In the genomic region with DNA sequence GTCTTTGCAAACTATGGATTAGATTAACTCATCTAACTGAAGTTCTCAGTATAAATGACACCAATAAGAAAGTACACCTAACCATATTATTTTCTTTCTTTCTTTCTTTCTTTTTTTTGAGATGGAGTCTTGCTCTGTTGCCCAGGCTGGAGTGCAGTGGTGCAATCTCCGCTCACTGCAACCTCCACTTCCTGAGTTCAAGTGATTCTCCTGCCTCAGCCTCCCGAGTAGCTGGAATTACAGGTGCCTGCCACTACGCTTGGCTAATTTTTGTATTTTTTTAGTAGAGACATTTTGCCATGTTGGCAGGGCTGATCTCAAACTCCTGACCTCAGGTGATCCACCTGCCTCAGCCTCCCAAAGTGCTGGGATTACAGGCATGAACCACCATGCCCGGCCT, we compare ENCODE assay signal across 9 cellular contexts. TPM values are rescaled to one million over a fixed set of nuclear protein-coding genes. Genes with fewer than 3 reads are reported as not detected.
DNase-seq lines count a peak whose midpoint lies in the region; ATAC-seq and TF ChIP-seq lines count a peak whose summit lies in the region.
"Not testable (repeated sequence)": the region's sequence is repeated elsewhere in the genome, so short reads cannot be mapped to it uniquely, and the experiment has no call there.
"Had no signal": no experiment of that assay in that cellular context is flagged by ENCODE, and none has a peak within 500 bp of the region (broad histone marks: within the 10 kb centered on the region; RNA-seq: fewer than 3 reads in every experiment).

No MANE protein-coding gene starts in this region.

- H3K4me3 Mint-ChIP-seq in CD8-positive, alpha-beta T cell; T-helper 17 cell; memory B cell: not testable (repeated sequence)

- H3K4me1 Mint-ChIP-seq in CD8-positive, alpha-beta T cell (ENCODE audit: low read depth) = peaks cover 37% of the 10 kb centered on the region
- peaks cover 35% of the 10 kb centered on the region for H3K4me1 Mint-ChIP-seq in T-helper 17 cell
- peaks cover 21% of the 10 kb centered on the region for H3K4me1 Mint-ChIP-seq in memory B cell

- 62 to 76% (median 67%) methylated on average over 4 of the region's 4 CpGs for WGBS in heart left ventricle, 4 donors
- WGBS in psoas muscle, 3 donors = 73 to 84% (median 79%) methylated on average over 4 of the region's 4 CpGs

- H3K27ac ChIP-seq in CD8-positive, alpha-beta T cell (ENCODE audit: low read depth, low read length) = not testable (repeated sequence)
- H3K27ac ChIP-seq in heart left ventricle (peak overlapping the region in 8 of 12 donors; percentile 12 to 88 (median 36)), right atrium auricular region (peak overlapping the region; percentile 56 to 91), psoas muscle (peak overlapping the region; percentile 72)

- peaks cover 35% of the 10 kb centered on the region for H3K4me1 ChIP-seq in CD8-positive, alpha-beta T cell (ENCODE audit: insufficient read depth, low read length)
- H3K4me1 ChIP-seq in heart left ventricle (peaks cover 0 to 27% (median 3%) of the 10 kb centered on the region in 12 donors), right atrium auricular region (peaks cover 0 to 20% of the 10 kb centered on the region in 2 donors), psoas muscle (peaks cover 23% of the 10 kb centered on the region)

- not testable (repeated sequence) for H3K27me3 ChIP-seq in CD8-positive, alpha-beta T cell (ENCODE audit: insufficient read depth, low read length); heart left ventricle; right atrium auricular region; psoas muscle (ENCODE audit: insufficient read depth in 3 of 3, low read length in 2 of 3)

- H3K9me3 Mint-ChIP-seq in CD8-positive, alpha-beta T cell; memory B cell: not testable (repeated sequence)

- not testable (repeated sequence) for H3K36me3 ChIP-seq in CD8-positive, alpha-beta T cell (ENCODE audit: insufficient read depth, low read length); psoas muscle (ENCODE audit: insufficient read depth in 1 of 2, low read depth in 1 of 2)
- H3K36me3 ChIP-seq in heart left ventricle (peaks cover 0 to 31% (median 0%) of the 10 kb centered on the region in 9 donors), right atrium auricular region (peaks cover 45% of the 10 kb centered on the region)

- DNase-seq in CD8-positive, alpha-beta T cell; T-helper 17 cell; heart left ventricle; right atrium auricular region (ENCODE audit: low spot score); memory B cell (ENCODE audit: low spot score in 2 of 2); psoas muscle: not testable (repeated sequence)

- not testable (repeated sequence) for H3K27me3 Mint-ChIP-seq in CD8-positive, alpha-beta T cell (ENCODE audit: low read depth); T-helper 17 cell; memory B cell

- not testable (repeated sequence) for H3K36me3 Mint-ChIP-seq in CD8-positive, alpha-beta T cell; T-helper 17 cell (ENCODE audit: low read depth); memory B cell

- not testable (repeated sequence) for TF ChIP-seq POLR2A in heart left ventricle (IDR thresholded peaks at IDR 0.05)

- not testable (repeated sequence) for TF ChIP-seq CTCF in CD8-positive, alpha-beta T cell (IDR thresholded peaks at IDR 0.05); heart left ventricle (IDR thresholded peaks at IDR 0.05); right atrium auricular region (IDR thresholded peaks at IDR 0.05); psoas muscle (IDR thresholded peaks at IDR 0.05)

- not testable (repeated sequence) for H3K9me3 ChIP-seq in CD8-positive, alpha-beta T cell (ENCODE audit: low read length); T-helper 17 cell (ENCODE audit: control insufficient read depth, low read length, poor library complexity, severe bottlenecking); heart left ventricle; right atrium auricular region; psoas muscle

- intact Hi-C loops in CD8-positive, alpha-beta T cell (cut with DNase I, micrococcal nuclease) = loop anchor here in 1 of 2 experiments (5.0 kb wide), 1 partner anchor 141 kb away; no protein-coding TSS in a partner anchor
- intact Hi-C loops in heart left ventricle (cut with DNase I) (loop anchor here in 2 of 10 donors (5.0 to 10.0 kb wide), 2 partner anchors 99 to 396 kb away; no protein-coding TSS in a partner anchor), psoas muscle (cut with DNase I) (loop anchor here in 1 of 2 donors (10.0 kb wide), 2 partner anchors 64 to 156 kb away; no protein-coding TSS in a partner anchor)

- peak overlapping the region; percentile 9 for H3K27ac Mint-ChIP-seq in CD8-positive, alpha-beta T cell
- H3K27ac Mint-ChIP-seq in T-helper 17 cell = peak overlapping the region; percentile 61
- peak overlapping the region; percentile 36 for H3K27ac Mint-ChIP-seq in memory B cell

- CTCF ChIA-PET in CD8-positive, alpha-beta T cell (lab: Charles Lee) = not testable (repeated sequence)

- POLR2A ChIA-PET in CD8-positive, alpha-beta T cell (lab: Charles Lee) = interaction anchor here (0.7 kb wide), 1 partner anchor 8 kb away, joined by 3 read pairs; no protein-coding TSS in a partner anchor

- ATAC-seq in CD8-positive, alpha-beta T cell; T-helper 17 cell; heart left ventricle; memory B cell (ENCODE audit: low read depth); psoas muscle: not testable (repeated sequence)

- H3K4me3 ChIP-seq in CD8-positive, alpha-beta T cell (ENCODE audit: low read depth, low read length); psoas muscle: not testable (repeated sequence)
- peak overlapping the region in 8 of 12 donors; percentile 26 to 64 (median 52) for H3K4me3 ChIP-seq in heart left ventricle
- peak overlapping the region; percentile 1 to 7 for H3K4me3 ChIP-seq in right atrium auricular region

RNA-seq across cellular contexts. Expression of gene MYOZ2, which starts 5.7 kb away (rescaled TPM):
- total RNA-seq in CD8-positive, alpha-beta T cell = not detected
- total RNA-seq in T-helper 17 cell = not detected
- total RNA-seq in heart left ventricle = 1,000 to 10,000 TPM in 1 of 9 donors, 100 to 1,000 TPM in 8; 466 to 1,072 (median 885) TPM
- 100 to 1,000 TPM; 592 to 872 TPM for polyA plus RNA-seq in heart left ventricle
- 100 to 1,000 TPM; 678 to 770 TPM for total RNA-seq in right atrium auricular region
- total RNA-seq in psoas muscle = 100 to 1,000 TPM; 137 to 469 (median 301) TPM
- polyA plus RNA-seq in psoas muscle = 100 to 1,000 TPM in 1 of 3 donors, 10 to 100 TPM in 2; 55.1 to 204 (median 61.1) TPM
- total RNA-seq: A673; Calu3; CD4-positive, CD25-positive, alpha-beta regulatory T cell had no signal

Comparison
In these comparisons a context has a peak if more than half of its experiments do, and no peak if none do; other contexts are left out.
1. H3K27ac Mint-ChIP-seq: peak in every context shown above with its lines; median percentile 61 in T-helper 17 cell; 36 in memory B cell; 9 in CD8-positive, alpha-beta T cell.
2. RNA of gene MYOZ2, which starts 5.7 kb away (total RNA-seq): 466 to 1,072 TPM in heart left ventricle, 678 to 770 TPM in right atrium auricular region and 137 to 469 TPM in psoas muscle; not detected in CD8-positive, alpha-beta T cell and not detected in T-helper 17 cell; every median in the first group is over 100 times any median in the second.